Comparison of ENCODE assay signal across 8 cellular contexts in genomic region chr3:4303187-4304123, GRCh38. TPM values are rescaled to one million over a fixed set of nuclear protein-coding genes. Genes with fewer than 3 reads are reported as not detected.
A peak's percentile ranks its signal among the peaks of the same experiment; 100 is the strongest.
DNase-seq lines count a peak whose midpoint lies in the region; TF ChIP-seq lines count a peak whose summit lies in the region.

Gene SETMAR, plus strand, starts transcription at chr3:4303369. Its CDS starts 2 bp downstream, at chr3:4303371.

- no peaks in the 10 kb centered on the region for H3K36me3 ChIP-seq in ovary
- H3K36me3 ChIP-seq in thymus (ENCODE audit: control insufficient read depth, insufficient read depth) = no peaks in the 10 kb centered on the region

- TF ChIP-seq EP300 in ovary (IDR thresholded peaks at IDR 0.05) = no peak

- peaks cover 1% of the 10 kb centered on the region for H3K27me3 Mint-ChIP-seq in activated naive CD8-positive, alpha-beta T cell

- peaks cover 19% of the 10 kb centered on the region for H3K4me1 Mint-ChIP-seq in activated naive CD8-positive, alpha-beta T cell (ENCODE audit: low read depth)

- peaks cover 10% of the 10 kb centered on the region for H3K36me3 Mint-ChIP-seq in activated naive CD8-positive, alpha-beta T cell

- peak within 1 kb of the TSS; percentile 99 for H3K27ac Mint-ChIP-seq in activated naive CD8-positive, alpha-beta T cell

- no peak for TF ChIP-seq CTCF in HFF-Myc (IDR thresholded peaks at IDR 0.05; ENCODE audit: low read depth, low read length, missing control alignments)
- no peak for TF ChIP-seq CTCF in ovary (IDR thresholded peaks at IDR 0.05)

- 0 to 1% (median 0%) methylated on average over 50 to 62 of the region's 62 CpGs for WGBS in ovary, 3 donors
- under 1% methylated on average over 62 of the region's 62 CpGs for WGBS in thymus

- intact Hi-C loops in head of caudate nucleus (cut with DNase I) (no loop called here), ovary (cut with DNase I) (no loop called here)

- H3K4me1 ChIP-seq in ovary (ENCODE audit: insufficient read depth) = peaks cover 17% of the 10 kb centered on the region
- H3K4me1 ChIP-seq in thymus (ENCODE audit: control insufficient read depth, insufficient read depth, low read length) = peaks cover 10% of the 10 kb centered on the region

- H3K4me3 ChIP-seq in GM08714 (ENCODE audit: low read length) (peak within 1 kb of the TSS; percentile 81), HFF-Myc (replicated peaks; ENCODE audit: low read depth, low read length) (peak within 1 kb of the TSS; percentile 81), ovary (peak within 1 kb of the TSS; percentile 69), thymus (ENCODE audit: low read length) (peak within 1 kb of the TSS; percentile 76)

- peak; percentile 63 for DNase-seq in HFF-Myc (ENCODE audit: extremely low read depth, low read depth)
- peak; percentile 90 for DNase-seq in MV-4-11 (lab: John Stamatoyannopoulos, UW)
- peak; percentile 76 for DNase-seq in SKM-1 treated with dmso at 0.1 percent for 144 hours (lab: John Stamatoyannopoulos, UW; ENCODE audit: unreplicated experiment)
- peak; percentile 87 to 97 (median 93) for DNase-seq in head of caudate nucleus
- DNase-seq in ovary = peak; percentile 91 to 94 (median 92)

- H3K27ac ChIP-seq in ovary (peak within 1 kb of the TSS; percentile 91 to 95), thymus (ENCODE audit: low read depth) (peak within 1 kb of the TSS; percentile 91)

- no peaks in the 10 kb centered on the region for H3K9me3 Mint-ChIP-seq in activated naive CD8-positive, alpha-beta T cell (ENCODE audit: low read depth)

- H3K4me3 Mint-ChIP-seq in activated naive CD8-positive, alpha-beta T cell = peak within 1 kb of the TSS; percentile 96

- peak; percentile 62 for TF ChIP-seq POLR2A in ovary (IDR thresholded peaks at IDR 0.05)

- H3K9me3 ChIP-seq in ovary (no peaks in the 10 kb centered on the region), thymus (ENCODE audit: control insufficient read depth) (no peaks in the 10 kb centered on the region)

- H3K27me3 ChIP-seq in ovary (no peaks in the 10 kb centered on the region), thymus (ENCODE audit: control insufficient read depth, insufficient read depth) (no peaks in the 10 kb centered on the region)

RNA-seq across cellular contexts. Expression of gene SETMAR, which starts in this region (rescaled TPM):
- total RNA-seq in ovary = 10 to 100 TPM; 17.9 to 38.5 (median 28.6) TPM
- 10 to 100 TPM; 33.4 to 40.6 TPM for polyA plus RNA-seq in ovary
- polyA plus RNA-seq in thymus = 28.7 TPM

Comparison
In these comparisons a context has a peak if more than half of its experiments do, and no peak if none do; other contexts are left out.
1. Peak in every context shown above with its lines: DNase-seq, H3K4me3 ChIP-seq and H3K27ac ChIP-seq.